ENCODE assay signal across 14 cellular contexts in genomic region chr1:160084771-160085321, GRCh38. TPM values are rescaled to one million over a fixed set of nuclear protein-coding genes. Genes with fewer than 3 reads are reported as not detected.
"Had no signal": no experiment of that assay in that cellular context is flagged by ENCODE, and none has a peak within 500 bp of the region (broad histone marks: within the 10 kb centered on the region; RNA-seq: fewer than 3 reads in every experiment).

No MANE protein-coding gene starts in this region.

- H3K4me3 ChIP-seq: SJSA1 had no signal

- H3K36me3 ChIP-seq: left ventricle myocardium inferior, pancreas, right lobe of liver, SJSA1, upper lobe of right lung, WERI-Rb-1 had no signal

- H3K27ac ChIP-seq: left ventricle myocardium inferior, pancreas, right lobe of liver, SJSA1, suprapubic skin, upper lobe of right lung, WERI-Rb-1 had no signal

- H3K27me3 ChIP-seq: right lobe of liver had no signal

- H3K9me3 ChIP-seq: left ventricle myocardium inferior, pancreas, right lobe of liver, SJSA1, suprapubic skin, upper lobe of right lung had no signal

- H3K9me3 Mint-ChIP-seq: stimulated activated naive CD8-positive, alpha-beta T cell treated with anti-CD3 and anti-CD28 coated beads, Interleukin-15, Interleukin-2, amounts not matched to agents 100 ng/mL and 50 ng/mL, for 24 hours had no signal

- H3K27ac Mint-ChIP-seq: stimulated activated naive CD8-positive, alpha-beta T cell treated with anti-CD3 and anti-CD28 coated beads, Interleukin-15, Interleukin-2, amounts not matched to agents 100 ng/mL and 50 ng/mL, for 24 hours had no signal

- H3K4me1 ChIP-seq: pancreas, upper lobe of right lung had no signal

- FAIRE-seq: pancreas, small intestine had no signal

RNA-seq across cellular contexts. Expression of gene KCNJ9, which starts 3.5 kb away (rescaled TPM):
- total RNA-seq: activated CD8-positive, alpha-beta memory T cell treated with anti-CD3 and anti-CD28 coated beads for 36 hours; epithelial cell of proximal tubule; kidney epithelial cell; mammary epithelial cell; mononuclear cell; pancreas; right lobe of liver; SJSA1; upper lobe of right lung had no signal
- polyA plus RNA-seq: mammary epithelial cell had no signal

RNA-seq across cellular contexts. Expression of gene KCNJ10, which starts 14.9 kb away (rescaled TPM):
- total RNA-seq: activated CD8-positive, alpha-beta memory T cell treated with anti-CD3 and anti-CD28 coated beads for 36 hours; epithelial cell of proximal tubule; left ventricle myocardium inferior; mammary epithelial cell; mononuclear cell; SJSA1; suprapubic skin; upper lobe of right lung had no signal
- polyA plus RNA-seq: mammary epithelial cell had no signal

RNA-seq across cellular contexts. Expression of gene ATP1A2, which starts 30.7 kb away (rescaled TPM):
- total RNA-seq: activated CD8-positive, alpha-beta memory T cell treated with anti-CD3 and anti-CD28 coated beads for 36 hours; epithelial cell of proximal tubule had no signal
- polyA plus RNA-seq: mammary epithelial cell had no signal
